ENCODE assay signal across 8 cellular contexts in genomic region chr10:102714621-102715455, GRCh38. TPM values are rescaled to one million over a fixed set of nuclear protein-coding genes. Genes with fewer than 3 reads are reported as not detected.
DNase-seq lines count a peak whose midpoint lies in the region; ATAC-seq and TF ChIP-seq lines count a peak whose summit lies in the region.

Gene SFXN2 (plus strand): TSS chr10:102714636. CDS start chr10:102726637, 12,001 bp downstream.

- CTCF ChIA-PET in activated CD8-positive, alpha-beta memory T cell treated with anti-CD3 and anti-CD28 coated beads, Interleukin-2, amount 10 ng/mL, durations not matched to agents 7 days and 5 days (lab: Charles Lee): interaction anchor here (0.9 to 6.4 kb wide), 16 partner anchors 12 to 546 kb away, joined by 3 to 52 read pairs (median 4); partner anchors contain the start of genes TRIM8 and WBP1L

- TF ChIP-seq POLR2A in esophagus muscularis mucosa (IDR thresholded peaks at IDR 0.05; ENCODE audit: low read depth): no peak

- 5% methylated on average over 26 of the region's 46 CpGs for WGBS in esophagus muscularis mucosa

- H3K4me1 ChIP-seq in esophagus muscularis mucosa (peaks cover 19 to 53% (median 43%) of the 10 kb centered on the region in 4 donors), rectal smooth muscle tissue (ENCODE audit: control insufficient read depth, insufficient read depth, low read length) (peaks cover 2% of the 10 kb centered on the region)

- H3K4me3 ChIP-seq in GM06990 (replicated peaks; ENCODE audit: low read depth, low read length) (peak within 1 kb of the TSS; percentile 92), esophagus muscularis mucosa (peak within 1 kb of the TSS; percentile 87 to 98 (median 88)), rectal smooth muscle tissue (ENCODE audit: low read length) (peak within 1 kb of the TSS; percentile 91)

- peak within 1 kb of the TSS; percentile 80 for H3K4me3 Mint-ChIP-seq in activated CD8-positive, alpha-beta memory T cell treated with anti-CD3 and anti-CD28 coated beads, Interleukin-2, amount 10 ng/mL, durations not matched to agents 7 days and 5 days

- H3K9ac ChIP-seq in rectal smooth muscle tissue (ENCODE audit: low read length): peak within 1 kb of the TSS; percentile 25

- TF ChIP-seq CTCF in GM06990 (IDR thresholded peaks at IDR 0.05; ENCODE audit: insufficient read depth, low read length, poor library complexity, severe bottlenecking): peak; percentile 46
- no peak for TF ChIP-seq CTCF in esophagus muscularis mucosa (IDR thresholded peaks at IDR 0.05)

- no peaks in the 10 kb centered on the region for H3K9me3 ChIP-seq in esophagus muscularis mucosa

- ATAC-seq in GM21447 (IDR thresholded peaks at IDR 0.05; ENCODE audit: unreplicated experiment): peak; percentile 14
- peak; percentile 23 for ATAC-seq in activated CD8-positive, alpha-beta memory T cell treated with anti-CD3 and anti-CD28 coated beads, Interleukin-2, amount 10 ng/mL, durations not matched to agents 7 days and 5 days
- no peak for ATAC-seq in HG03442 (IDR thresholded peaks at IDR 0.05; ENCODE audit: unreplicated experiment)

- H3K9me3 Mint-ChIP-seq in activated CD8-positive, alpha-beta memory T cell treated with anti-CD3 and anti-CD28 coated beads, Interleukin-2, amount 10 ng/mL, durations not matched to agents 7 days and 5 days (ENCODE audit: low read depth): no peaks in the 10 kb centered on the region

- peak within 1 kb of the TSS; percentile 87 for H3K27ac Mint-ChIP-seq in activated CD8-positive, alpha-beta memory T cell treated with anti-CD3 and anti-CD28 coated beads, Interleukin-2, amount 10 ng/mL, durations not matched to agents 7 days and 5 days

- no peaks in the 10 kb centered on the region for H3K27me3 Mint-ChIP-seq in activated CD8-positive, alpha-beta memory T cell treated with anti-CD3 and anti-CD28 coated beads, Interleukin-2, amount 10 ng/mL, durations not matched to agents 7 days and 5 days

- TF ChIP-seq EP300 in esophagus muscularis mucosa (IDR thresholded peaks at IDR 0.05): no peak

- peak within 1 kb of the TSS; percentile 86 to 92 (median 90) for H3K27ac ChIP-seq in esophagus muscularis mucosa (replicated peaks in 1 of 4)
- peak within 1 kb of the TSS; percentile 17 for H3K27ac ChIP-seq in rectal smooth muscle tissue (ENCODE audit: low read depth, low read length)

- intact Hi-C loops in esophagus muscularis mucosa (cut with DNase I): loop anchor here (5.0 kb wide), 1 partner anchor 68 kb away; no protein-coding TSS in a partner anchor

- H3K36me3 Mint-ChIP-seq in activated CD8-positive, alpha-beta memory T cell treated with anti-CD3 and anti-CD28 coated beads, Interleukin-2, amount 10 ng/mL, durations not matched to agents 7 days and 5 days: peaks cover 17% of the 10 kb centered on the region

- H3K27me3 ChIP-seq in GM06990 (replicated peaks; ENCODE audit: control insufficient read depth, insufficient read depth, low read length) (no peaks in the 10 kb centered on the region), esophagus muscularis mucosa (no peaks in the 10 kb centered on the region), rectal smooth muscle tissue (ENCODE audit: control insufficient read depth, insufficient read depth, low read length) (no peaks in the 10 kb centered on the region)

- H3K4me1 Mint-ChIP-seq in activated CD8-positive, alpha-beta memory T cell treated with anti-CD3 and anti-CD28 coated beads, Interleukin-2, amount 10 ng/mL, durations not matched to agents 7 days and 5 days: peaks cover 68% of the 10 kb centered on the region

- DNase-seq in GM06990 (ENCODE audit: extremely low read depth, insufficient read length) (no peak), LoVo (ENCODE audit: low spot score) (peak; percentile 21), esophagus muscularis mucosa (ENCODE audit: extremely low spot score) (no peak), islet precursor cell (no peak)
- peak; percentile 79 for DNase-seq in activated CD8-positive, alpha-beta memory T cell treated with anti-CD3 and anti-CD28 coated beads, Interleukin-2, amount 10 ng/mL, durations not matched to agents 7 days and 5 days

- peaks cover 2% of the 10 kb centered on the region; the same call in 1 of the 2 replicates for H3K36me3 ChIP-seq in GM06990 (ENCODE audit: control insufficient read depth, insufficient read depth, low read length)
- no peaks in the 10 kb centered on the region for H3K36me3 ChIP-seq in esophagus muscularis mucosa
- no peaks in the 10 kb centered on the region for H3K36me3 ChIP-seq in rectal smooth muscle tissue (ENCODE audit: control insufficient read depth, insufficient read depth, low read length)

RNA-seq across cellular contexts. Expression of gene SFXN2, which starts in this region (rescaled TPM):
- total RNA-seq in activated CD8-positive, alpha-beta memory T cell treated with anti-CD3 and anti-CD28 coated beads, Interleukin-2, amount 10 ng/mL, durations not matched to agents 7 days and 5 days: 10 to 100 TPM; 22.1 to 30.1 TPM
- total RNA-seq in esophagus muscularis mucosa: 1 to 10 TPM; 1.2 to 4.0 (median 2.9) TPM

Comparison
In these comparisons a context has a peak if more than half of its experiments do, and no peak if none do; other contexts are left out.
1. RNA of gene SFXN2 (total RNA-seq): 22.1 to 30.1 TPM in activated CD8-positive, alpha-beta memory T cell treated with anti-CD3 and anti-CD28 coated beads, Interleukin-2, amount 10 ng/mL, durations not matched to agents 7 days and 5 days; 1.2 to 4.0 TPM in esophagus muscularis mucosa; every median in the first group is over 4 times any median in the second.
2. DNase-seq: peak in LoVo (single experiment) and activated CD8-positive, alpha-beta memory T cell treated with anti-CD3 and anti-CD28 coated beads, Interleukin-2, amount 10 ng/mL, durations not matched to agents 7 days and 5 days (single experiment); none in GM06990 (single experiment), esophagus muscularis mucosa (single experiment) and islet precursor cell (single experiment).
3. Peak in every context shown above with its lines, with median percentiles within 50 percentile points of each other: H3K4me3 ChIP-seq.